Comparison of ENCODE assay signal across 9 cellular contexts in genomic region chr11:7512525-7513209, GRCh38. TPM values are rescaled to one million over a fixed set of nuclear protein-coding genes. Genes with fewer than 3 reads are reported as not detected.
DNase-seq lines count a peak whose midpoint lies in the region; ATAC-seq and TF ChIP-seq lines count a peak whose summit lies in the region.
"Had no signal": no experiment of that assay in that cellular context is flagged by ENCODE, and none has a peak within 500 bp of the region (broad histone marks: within the 10 kb centered on the region; RNA-seq: fewer than 3 reads in every experiment).

No MANE protein-coding gene starts in this region.

- POLR2A ChIA-PET in PC-9 (lab: Charles Lee; ENCODE audit: unreplicated experiment): no interaction called here

- H4K20me1 ChIP-seq in PC-9 (ENCODE audit: insufficient read depth): no peaks in the 10 kb centered on the region

- H3K4me1 ChIP-seq in PC-9 (replicated peaks; ENCODE audit: insufficient read depth): no peaks in the 10 kb centered on the region
- peaks cover 8 to 9% of the 10 kb centered on the region in 2 donors for H3K4me1 ChIP-seq in lung (ENCODE audit: control insufficient read depth in 2 of 2, insufficient read depth in 2 of 2, low read length in 2 of 2)
- H3K4me1 ChIP-seq in thymus (ENCODE audit: control insufficient read depth, insufficient read depth, low read length): peaks cover 19% of the 10 kb centered on the region

- no peak overlapping the region for H3K27ac Mint-ChIP-seq in dendritic cell treated with granulocyte-macrophage colony-stimulating factor and Interleukin-4, amounts not matched to agents 40 ng/mL and 50 ng/mL, for 4 days

- no peaks in the 10 kb centered on the region for H3K9me3 Mint-ChIP-seq in dendritic cell treated with granulocyte-macrophage colony-stimulating factor and Interleukin-4, amounts not matched to agents 40 ng/mL and 50 ng/mL, for 4 days

- ATAC-seq in GM18502 (IDR thresholded peaks at IDR 0.05; ENCODE audit: poor library complexity, unreplicated experiment) (peak; percentile 69), HG02852 (IDR thresholded peaks at IDR 0.05; ENCODE audit: unreplicated experiment) (peak; percentile 66), lung (ENCODE audit: insufficient read depth, low FRiP score) (peak; percentile 32)

- H3K27me3 ChIP-seq in PC-9 (ENCODE audit: insufficient read depth, low read depth): no peaks in the 10 kb centered on the region
- H3K27me3 ChIP-seq in lung (ENCODE audit: control insufficient read depth, insufficient read depth): no peaks in the 10 kb centered on the region
- H3K27me3 ChIP-seq in thymus (ENCODE audit: control insufficient read depth, insufficient read depth): peaks cover 14% of the 10 kb centered on the region

- TF ChIP-seq CTCF in 22Rv1 (IDR thresholded peaks at IDR 0.05): no peak
- TF ChIP-seq CTCF in PC-9 (conservative IDR thresholded peaks at IDR 0.05): no peak
- no peak for TF ChIP-seq CTCF in lung (IDR thresholded peaks at IDR 0.05; ENCODE audit: control extremely low read depth, extremely low read depth)

- H3K79me2 ChIP-seq in PC-9 (ENCODE audit: low read depth): no peaks in the 10 kb centered on the region

- WGBS in lung, 2 donors: 14 to 25% methylated on average over 17 of the region's 17 CpGs
- WGBS in thymus: 18% methylated on average over 17 of the region's 17 CpGs

- peaks cover 23% of the 10 kb centered on the region for H3K4me1 Mint-ChIP-seq in dendritic cell treated with granulocyte-macrophage colony-stimulating factor and Interleukin-4, amounts not matched to agents 40 ng/mL and 50 ng/mL, for 4 days (ENCODE audit: low read depth)

- H3K4me2 ChIP-seq in PC-9: peak overlapping the region; percentile 90

- H3K27me3 Mint-ChIP-seq in dendritic cell treated with granulocyte-macrophage colony-stimulating factor and Interleukin-4, amounts not matched to agents 40 ng/mL and 50 ng/mL, for 4 days: no peaks in the 10 kb centered on the region

- intact Hi-C loops in PC-9 (cut with micrococcal nuclease; ENCODE audit: unreplicated experiment): loop anchor here (1.0 to 5.0 kb wide), 2 partner anchors 59 to 160 kb away; partner anchors contain the start of gene CYB5R2
- intact Hi-C loops in dendritic cell treated with granulocyte-macrophage colony-stimulating factor and Interleukin-4, amounts not matched to agents 40 ng/mL and 50 ng/mL, for 4 days (cut with micrococcal nuclease): loop anchor here (1.0 to 5.0 kb wide), 2 partner anchors 11 to 40 kb away; no protein-coding TSS in a partner anchor

- DNase-seq in PC-9: no peak
- DNase-seq in lung (ENCODE audit: low spot score): peak; percentile 64
- DNase-seq in NCI-H1092 (lab: John Stamatoyannopoulos, UW): no peak

- H3K36me3 ChIP-seq in PC-9 (ENCODE audit: low read depth) (no peaks in the 10 kb centered on the region), lung (ENCODE audit: control insufficient read depth in 2 of 2, insufficient read depth in 2 of 2, low read length in 2 of 2) (no peaks in the 10 kb centered on the region), thymus (ENCODE audit: control insufficient read depth, insufficient read depth) (no peaks in the 10 kb centered on the region)

- H3K27ac ChIP-seq in 22Rv1 (peak overlapping the region; percentile 72), PC-9 (no peak overlapping the region), lung (ENCODE audit: low read depth in 1 of 2, low read length in 1 of 2) (peak overlapping the region; percentile 95 to 99), thymus (ENCODE audit: low read depth) (peak overlapping the region; percentile 85)

- CTCF ChIA-PET in PC-9 (lab: Charles Lee): interaction anchor here (0.6 kb wide), 1 partner anchor 145 kb away, joined by 3 read pairs; no protein-coding TSS in a partner anchor

- BruUV-seq in PC-9 (replicated peaks; lab: Mats Ljungman, UMichigan): no TSS peak

- no peaks in the 10 kb centered on the region for H3F3A ChIP-seq in PC-9 (ENCODE audit: insufficient read depth, low read depth)

- no peaks in the 10 kb centered on the region for H3K9me3 ChIP-seq in PC-9 (ENCODE audit: insufficient read depth, low read depth)
- no peaks in the 10 kb centered on the region for H3K9me3 ChIP-seq in lung (ENCODE audit: control insufficient read depth in 2 of 2, insufficient read depth in 1 of 2, low read length in 1 of 2)
- H3K9me3 ChIP-seq in thymus (ENCODE audit: control insufficient read depth): no peaks in the 10 kb centered on the region

- H3K4me3 ChIP-seq in PC-9 (peak overlapping the region; percentile 77; the same call in 1 of the 2 replicates), lung (peak overlapping the region; percentile 66), thymus (ENCODE audit: low read length) (peak overlapping the region; percentile 85)

- peak overlapping the region; percentile 86 for H3K4me3 Mint-ChIP-seq in dendritic cell treated with granulocyte-macrophage colony-stimulating factor and Interleukin-4, amounts not matched to agents 40 ng/mL and 50 ng/mL, for 4 days

- H3K36me3 Mint-ChIP-seq in dendritic cell treated with granulocyte-macrophage colony-stimulating factor and Interleukin-4, amounts not matched to agents 40 ng/mL and 50 ng/mL, for 4 days (ENCODE audit: low read depth): peaks cover 19% of the 10 kb centered on the region

- peak overlapping the region; percentile 77 for H2AFZ ChIP-seq in PC-9

- no peaks in the 10 kb centered on the region for H3K9me2 ChIP-seq in PC-9 (ENCODE audit: insufficient read depth)

RNA-seq across cellular contexts. Expression of gene PPFIBP2, which starts 1.1 kb away (rescaled TPM):
- total RNA-seq in PC-9 (2021) (13.6 and 13.9 TPM in 2 replicates), lung (10 to 100 TPM; 26.5 to 51.3 TPM)
- polyA plus RNA-seq in lung (10 to 100 TPM in 1 of 2 donors, 1 to 10 TPM in 1; 7.7 to 10.8 TPM), thymus (5.6 TPM)

RNA-seq across cellular contexts. Expression of gene OLFML1, which starts 27.4 kb away (rescaled TPM):
- total RNA-seq in PC-9 (2021) (not detected in 2 replicates), lung (10 to 100 TPM; 14.9 to 28.1 TPM)
- polyA plus RNA-seq in lung (1 to 10 TPM; 2.6 to 4.0 TPM), thymus (0.39 TPM)
- total RNA-seq: HT1080 had no signal

Comparison
In these comparisons a context has a peak if more than half of its experiments do, and no peak if none do; other contexts are left out.
1. RNA of gene OLFML1, which starts 27.4 kb away (total RNA-seq): 14.9 to 28.1 TPM in lung; not detected in PC-9; every median in the first group is over 10 times any median in the second.
2. Peak in every context shown above with its lines, with median percentiles within 50 percentile points of each other: ATAC-seq and H3K4me3 ChIP-seq.